Comparison of ENCODE assay signal across 17 cellular contexts in genomic region chr1:58454343-58454742, GRCh38.
"Had no signal": no experiment of that assay in that cellular context is flagged by ENCODE, and none has a peak within 500 bp of the region (broad histone marks: within the 10 kb centered on the region; RNA-seq: fewer than 3 reads in every experiment).

No MANE protein-coding gene starts in this region.

- H3K27ac ChIP-seq: epithelial cell of prostate, esophagus muscularis mucosa, gastrocnemius medialis, sigmoid colon, skin epidermis, testis, transverse colon had no signal

- H3K9me3 ChIP-seq: gastrocnemius medialis, sigmoid colon, testis, transverse colon had no signal

- DNase-seq: effector memory CD4-positive, alpha-beta T cell; gastrocnemius medialis; glutamatergic neuron; islet precursor cell; mammary epithelial cell; naive thymus-derived CD8-positive, alpha-beta T cell; sigmoid colon; stimulated activated CD4-positive, alpha-beta T cell treated with anti-CD3 and anti-CD28 coated beads, Interleukin-2, amount 100 ng/mL, for 24 hours; stimulated activated CD4-positive, alpha-beta T cell treated with anti-CD3 and anti-CD28 coated beads, Interleukin-4, amount 100 ng/mL, for 4 hours; stimulated activated naive B cell treated with anti-CD40 and anti-IgM and Interleukin-4, amounts not matched to agents 10 μg/mL and 1 μg/mL and 100 μg/mL, for 72 hours; stimulated activated naive CD8-positive, alpha-beta T cell treated with anti-CD3 and anti-CD28 coated beads, Interleukin-15, amount 100 ng/mL, for 72 hours; testis; transverse colon had no signal

- H3K4me3 ChIP-seq: esophagus muscularis mucosa, gastrocnemius medialis, sigmoid colon, skin epidermis, testis, transverse colon had no signal

- H3K4me1 ChIP-seq: esophagus muscularis mucosa, gastrocnemius medialis, sigmoid colon, testis, transverse colon had no signal

- H3K36me3 ChIP-seq: gastrocnemius medialis, sigmoid colon, transverse colon had no signal

- ATAC-seq: gastrocnemius medialis; left lobe of liver; naive thymus-derived CD8-positive, alpha-beta T cell; stimulated activated naive B cell treated with anti-CD40 and anti-IgM and Interleukin-4, amounts not matched to agents 10 μg/mL and 1 μg/mL and 100 μg/mL, for 72 hours; stimulated activated naive CD8-positive, alpha-beta T cell treated with anti-CD3 and anti-CD28 coated beads, Interleukin-15, amount 100 ng/mL, for 72 hours had no signal

- H3K27me3 ChIP-seq: esophagus muscularis mucosa, gastrocnemius medialis, sigmoid colon, testis, transverse colon had no signal
